8 cellular contexts compared by ENCODE assay signal in genomic region chr1:183234660-183235476, GRCh38.
A peak's percentile ranks its signal among the peaks of the same experiment; 100 is the strongest.
DNase-seq lines count a peak whose midpoint lies in the region; ATAC-seq and TF ChIP-seq lines count a peak whose summit lies in the region.

No MANE protein-coding gene starts in this region.

- H3K4me1 Mint-ChIP-seq in activated T-cell treated with anti-CD3 and anti-CD28 coated beads, Interleukin-2, amount 50 U/mL, for 24 hours (ENCODE audit: low read depth) = no peaks in the 10 kb centered on the region

- H3K4me1 ChIP-seq in iPS DF 6.9 (ENCODE audit: control insufficient read depth, insufficient read depth, low read length) = no peaks in the 10 kb centered on the region; the same call in 1 of the 2 replicates

- in situ Hi-C loops in astrocyte of the spinal cord (cut with HindIII; ENCODE audit: low sequenced_read_pairs) = no loop called here

- no peaks in the 10 kb centered on the region for H3K9me3 ChIP-seq in iPS DF 6.9 (ENCODE audit: control insufficient read depth, insufficient read depth, low read length)

- DNase-seq in ELF-1 (ENCODE audit: low read depth, low spot score) (peak; percentile 88), NCI-H1092 treated with DMSO at 0.1 percent for 48 hours (lab: John Stamatoyannopoulos, UW) (peak; percentile 84), astrocyte of the spinal cord (ENCODE audit: low read depth, low spot score) (peak; percentile 98), iPS DF 6.9 (ENCODE audit: low read depth, low spot score) (peak; percentile 60), skeletal muscle cell (ENCODE audit: low read depth) (peak; percentile 96)
- DNase-seq in activated T-cell treated with anti-CD3 and anti-CD28 coated beads, Interleukin-2, amount 50 U/mL, for 24 hours = no peak

- H3K27ac Mint-ChIP-seq in activated T-cell treated with anti-CD3 and anti-CD28 coated beads, Interleukin-2, amount 50 U/mL, for 24 hours = no peak overlapping the region

- H3K4me3 ChIP-seq in astrocyte of the spinal cord (ENCODE audit: low read depth, low read length) = peak overlapping the region; percentile 22
- no peak overlapping the region for H3K4me3 ChIP-seq in iPS DF 6.9 (ENCODE audit: low read length)
- peak overlapping the region; percentile 38 for H3K4me3 ChIP-seq in skeletal muscle cell (ENCODE audit: low read depth, low read length)

- H3K36me3 ChIP-seq in iPS DF 6.9 (ENCODE audit: control insufficient read depth, insufficient read depth, low read length) = no peaks in the 10 kb centered on the region

- no peaks in the 10 kb centered on the region for H3K27me3 Mint-ChIP-seq in activated T-cell treated with anti-CD3 and anti-CD28 coated beads, Interleukin-2, amount 50 U/mL, for 24 hours

- no peak overlapping the region for H3K4me3 Mint-ChIP-seq in activated T-cell treated with anti-CD3 and anti-CD28 coated beads, Interleukin-2, amount 50 U/mL, for 24 hours

- no peaks in the 10 kb centered on the region for H3K27me3 ChIP-seq in iPS DF 6.9 (ENCODE audit: control insufficient read depth, insufficient read depth, low read length)

- H3K27ac ChIP-seq in iPS DF 6.9 (ENCODE audit: low read length) = no peak overlapping the region

- no peaks in the 10 kb centered on the region for H3K36me3 Mint-ChIP-seq in activated T-cell treated with anti-CD3 and anti-CD28 coated beads, Interleukin-2, amount 50 U/mL, for 24 hours (ENCODE audit: low read depth)

- ATAC-seq in GM21360 (IDR thresholded peaks at IDR 0.05; ENCODE audit: unreplicated experiment) (no peak), HG03439 (IDR thresholded peaks at IDR 0.05; ENCODE audit: unreplicated experiment) (no peak)

- WGBS in iPS DF 6.9 (ENCODE audit: insufficient coverage, insufficient read length) = no CpG with 5 or more reads among the region's 15 CpGs

- no peaks in the 10 kb centered on the region for H3K9me3 Mint-ChIP-seq in activated T-cell treated with anti-CD3 and anti-CD28 coated beads, Interleukin-2, amount 50 U/mL, for 24 hours

- TF ChIP-seq CTCF in astrocyte of the spinal cord (IDR thresholded peaks at IDR 0.05; ENCODE audit: low read depth, low read length) = peak; percentile 83
